In genomic region chr17:27384721-27385120, GRCh38 we compare ENCODE assay signal across 15 cellular contexts.
DNase-seq lines count a peak whose midpoint lies in the region; TF ChIP-seq lines count a peak whose summit lies in the region.
"Had no signal": no experiment of that assay in that cellular context is flagged by ENCODE, and none has a peak within 500 bp of the region (broad histone marks: within the 10 kb centered on the region; RNA-seq: fewer than 3 reads in every experiment).

No MANE protein-coding gene starts in this region.

- H3K4me1 Mint-ChIP-seq in osteocyte (ENCODE audit: unreplicated experiment) = peaks cover 61% of the 10 kb centered on the region
- peaks cover 3% of the 10 kb centered on the region for H3K4me1 Mint-ChIP-seq in endothelial cell (ENCODE audit: unreplicated experiment)

- H3K36me3 ChIP-seq in BE2C = no peaks in the 10 kb centered on the region

- no peaks in the 10 kb centered on the region for H3K27me3 Mint-ChIP-seq in osteocyte (ENCODE audit: unreplicated experiment)
- H3K27me3 Mint-ChIP-seq in endothelial cell (ENCODE audit: unreplicated experiment) = peaks cover 6% of the 10 kb centered on the region

- DNase-seq in AG10803 (ENCODE audit: low read depth) (peak; percentile 26), RPMI7951 (ENCODE audit: low read depth) (peak; percentile 38), dermis blood vessel endothelial cell (peak; percentile 59), osteocyte (ENCODE audit: extremely low spot score, unreplicated experiment) (no peak), MV-4-11 (lab: John Stamatoyannopoulos, UW) (no peak), endothelial cell (ENCODE audit: low spot score) (no peak), BE2C (no peak), NCI-H1694 (lab: John Stamatoyannopoulos, UW) (no peak)
- DNase-seq: activated CD4-positive, alpha-beta T cell treated with anti-CD3 and anti-CD28 coated beads for 4 hours; activated naive CD8-positive, alpha-beta T cell treated with anti-CD3 and anti-CD28 coated beads for 36 hours; erythroblast; stimulated activated CD4-positive, alpha-beta T cell treated with anti-CD3 and anti-CD28 coated beads, Interleukin-15, amount 100 ng/mL, for 24 hours; stimulated activated naive CD8-positive, alpha-beta T cell treated with anti-CD3 and anti-CD28 coated beads, Interleukin-15, amount 100 ng/mL, for 72 hours; T-helper 9 cell had no signal

- H3K27ac Mint-ChIP-seq in osteocyte (ENCODE audit: unreplicated experiment) (peak overlapping the region; percentile 89), endothelial cell (ENCODE audit: unreplicated experiment) (no peak overlapping the region)
- H3K27ac Mint-ChIP-seq: activated naive CD8-positive, alpha-beta T cell treated with anti-CD3 and anti-CD28 coated beads for 36 hours; stimulated activated naive CD8-positive, alpha-beta T cell treated with anti-CD3 and anti-CD28 coated beads, Interleukin-15, amount 100 ng/mL, for 72 hours had no signal

- H3K4me3 ChIP-seq in AG10803 (ENCODE audit: low read length) (no peak overlapping the region), BE2C (ENCODE audit: low read depth, low read length) (no peak overlapping the region)
- H3K4me3 ChIP-seq: hepatocyte had no signal

- no peaks in the 10 kb centered on the region for H3K36me3 Mint-ChIP-seq in osteocyte (ENCODE audit: unreplicated experiment)
- peaks cover 3% of the 10 kb centered on the region for H3K36me3 Mint-ChIP-seq in endothelial cell (ENCODE audit: low read depth, unreplicated experiment)
- H3K36me3 Mint-ChIP-seq: activated naive CD8-positive, alpha-beta T cell treated with anti-CD3 and anti-CD28 coated beads for 36 hours had no signal

- no peaks in the 10 kb centered on the region for H3K9me3 ChIP-seq in BE2C

- no peaks in the 10 kb centered on the region; the same call in 1 of the 2 replicates for H3K4me1 ChIP-seq in BE2C

- H3K9me3 Mint-ChIP-seq in osteocyte (ENCODE audit: unreplicated experiment) (no peaks in the 10 kb centered on the region), endothelial cell (ENCODE audit: unreplicated experiment) (no peaks in the 10 kb centered on the region)
- H3K9me3 Mint-ChIP-seq: activated naive CD8-positive, alpha-beta T cell treated with anti-CD3 and anti-CD28 coated beads for 36 hours; stimulated activated naive CD8-positive, alpha-beta T cell treated with anti-CD3 and anti-CD28 coated beads, Interleukin-15, amount 100 ng/mL, for 72 hours had no signal

- H3K27me3 ChIP-seq in BE2C = no peaks in the 10 kb centered on the region
- H3K27me3 ChIP-seq: hepatocyte had no signal

- H3K4me3 Mint-ChIP-seq in osteocyte (ENCODE audit: unreplicated experiment) (no peak overlapping the region), endothelial cell (ENCODE audit: unreplicated experiment) (no peak overlapping the region)
- H3K4me3 Mint-ChIP-seq: activated naive CD8-positive, alpha-beta T cell treated with anti-CD3 and anti-CD28 coated beads for 36 hours; stimulated activated naive CD8-positive, alpha-beta T cell treated with anti-CD3 and anti-CD28 coated beads, Interleukin-15, amount 100 ng/mL, for 72 hours had no signal

- TF ChIP-seq CTCF in AG10803 (conservative IDR thresholded peaks at IDR 0.05; ENCODE audit: low read length) (no peak), osteocyte (IDR thresholded peaks at IDR 0.05) (no peak), endothelial cell (IDR thresholded peaks at IDR 0.05; ENCODE audit: unreplicated experiment) (no peak), BE2C (IDR thresholded peaks at IDR 0.05; ENCODE audit: low read depth, low read length) (no peak)

Comparison
In these comparisons a context has a peak if more than half of its experiments do, and no peak if none do; other contexts are left out.
1. DNase-seq: peak in AG10803 (single experiment), RPMI7951 (single experiment) and dermis blood vessel endothelial cell (single experiment); none in osteocyte (single experiment), MV-4-11 (single experiment), endothelial cell (single experiment), BE2C (single experiment) and NCI-H1694 (single experiment).